10 cellular contexts compared by ENCODE assay signal in the genomic region with DNA sequence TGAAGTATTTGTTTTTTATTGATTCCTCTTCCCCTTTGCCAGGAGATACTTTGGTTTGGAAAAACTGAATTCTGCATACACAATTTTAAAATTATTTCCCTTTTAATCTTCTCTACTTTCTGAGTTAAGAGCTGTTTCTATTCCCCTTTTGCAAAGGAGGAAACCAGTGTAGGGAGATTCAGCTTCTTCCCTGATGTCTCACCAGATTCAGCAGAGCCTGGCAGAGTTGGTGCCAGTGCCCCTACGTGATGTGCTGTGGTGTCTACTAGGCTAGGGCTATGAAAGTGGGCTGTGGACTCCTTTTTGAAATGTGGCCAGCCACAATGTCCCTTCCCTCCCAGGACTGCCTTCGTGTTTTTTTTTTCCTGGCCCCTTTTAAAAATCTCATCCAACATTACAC. TPM values are rescaled to one million over a fixed set of nuclear protein-coding genes. Genes with fewer than 3 reads are reported as not detected.
DNase-seq lines count a peak whose midpoint lies in the region; ATAC-seq and TF ChIP-seq lines count a peak whose summit lies in the region.
"Had no signal": no experiment of that assay in that cellular context is flagged by ENCODE, and none has a peak within 500 bp of the region (broad histone marks: within the 10 kb centered on the region; RNA-seq: fewer than 3 reads in every experiment).

No MANE protein-coding gene starts in this region.

- H4K8ac ChIP-seq in neuronal stem cell (ENCODE audit: low read depth, low read length), result no peak overlapping the region

- WGBS in neuronal stem cell (ENCODE audit: extremely low coverage in 2 of 2, insufficient read length in 2 of 2, insufficient replicate concordance in 1 of 2), 2 donors, result no CpG with 5 or more reads among the region's 2 CpGs

- H3K27me3 ChIP-seq in right atrium auricular region, result no peaks in the 10 kb centered on the region
- no peaks in the 10 kb centered on the region for H3K27me3 ChIP-seq in left ventricle myocardium inferior (ENCODE audit: low read depth)
- no peaks in the 10 kb centered on the region for H3K27me3 ChIP-seq in fibroblast of lung (ENCODE audit: control insufficient read depth, insufficient read depth, low read length)
- H3K27me3 ChIP-seq in neuronal stem cell (ENCODE audit: control insufficient read depth in 3 of 3, insufficient read depth in 3 of 3, low read depth in 1 of 3, low read length in 3 of 3), result no peaks in the 10 kb centered on the region

- no peak overlapping the region for H4K91ac ChIP-seq in neuronal stem cell (ENCODE audit: low read depth, low read length, poor library complexity)

- H3K79me1 ChIP-seq in neuronal stem cell (ENCODE audit: low read depth, low read length), result peaks cover 7% of the 10 kb centered on the region

- no peak overlapping the region for H3K4ac ChIP-seq in neuronal stem cell (ENCODE audit: low read length)

- H2AK5ac ChIP-seq in neuronal stem cell (ENCODE audit: low read depth, low read length), result no peak overlapping the region

- H3K4me1 ChIP-seq in right atrium auricular region, result peaks cover 0 to 56% of the 10 kb centered on the region in 2 donors
- H3K4me1 ChIP-seq in left ventricle myocardium inferior, result peaks cover 74% of the 10 kb centered on the region
- H3K4me1 ChIP-seq in fibroblast of lung (ENCODE audit: control insufficient read depth, extremely low read depth, insufficient read depth, low read length), result peaks cover 2% of the 10 kb centered on the region
- H3K4me1 ChIP-seq in neuronal stem cell (ENCODE audit: control insufficient read depth in 2 of 2, insufficient read depth in 1 of 2, low read depth in 1 of 2, low read length in 2 of 2), result peaks cover 2 to 17% of the 10 kb centered on the region in 2 donors

- no peaks in the 10 kb centered on the region for H4K20me1 ChIP-seq in fibroblast of lung (ENCODE audit: control insufficient read depth, extremely low read depth, insufficient read depth, low read length)

- H3K4me2 ChIP-seq in fibroblast of lung (ENCODE audit: extremely low read depth, insufficient read depth, low read length) (peak overlapping the region; percentile 26), neuronal stem cell (ENCODE audit: insufficient read depth, low read length, poor library complexity, severe bottlenecking) (no peak overlapping the region)

- no peaks in the 10 kb centered on the region for H3K9me3 ChIP-seq in right atrium auricular region
- no peaks in the 10 kb centered on the region for H3K9me3 ChIP-seq in left ventricle myocardium inferior (replicated peaks)
- H3K9me3 ChIP-seq in fibroblast of lung (ENCODE audit: control insufficient read depth, insufficient read depth, low read depth, low read length), result no peaks in the 10 kb centered on the region
- no peaks in the 10 kb centered on the region for H3K9me3 ChIP-seq in neuronal stem cell (replicated peaks in 1 of 2; ENCODE audit: control insufficient read depth in 2 of 2, insufficient read depth in 1 of 2, low read depth in 1 of 2, low read length in 2 of 2)

- TF ChIP-seq CTCF in right atrium auricular region (IDR thresholded peaks at IDR 0.05) (no peak), left ventricle myocardium inferior (IDR thresholded peaks at IDR 0.05; ENCODE audit: borderline replicate concordance) (no peak), fibroblast of lung (conservative IDR thresholded peaks at IDR 0.05 in 1 of 2, IDR thresholded peaks at IDR 0.05 in 1 of 2; ENCODE audit: low read depth in 1 of 2, low read length in 2 of 2) (no peak)

- no peak overlapping the region for H2BK120ac ChIP-seq in neuronal stem cell (ENCODE audit: low read depth, low read length)

- no peak overlapping the region for H2BK12ac ChIP-seq in neuronal stem cell (ENCODE audit: low read length)

- H3K14ac ChIP-seq in neuronal stem cell (ENCODE audit: low read length), result no peak overlapping the region

- no peak overlapping the region for H2BK15ac ChIP-seq in neuronal stem cell (ENCODE audit: low read length)

- H3K27ac ChIP-seq in right atrium auricular region (peak overlapping the region; percentile 65 to 80), left ventricle myocardium inferior (replicated peaks) (no peak overlapping the region), fibroblast of lung (ENCODE audit: insufficient read depth, low read length) (no peak overlapping the region), neuronal stem cell (replicated peaks; ENCODE audit: low read length) (no peak overlapping the region)

- no peak for ATAC-seq in HG03196 (IDR thresholded peaks at IDR 0.05; ENCODE audit: unreplicated experiment)
- ATAC-seq: esophagus mucosa had no signal

- H3K36me3 ChIP-seq in right atrium auricular region (peaks cover 4% of the 10 kb centered on the region), left ventricle myocardium inferior (peaks cover 8% of the 10 kb centered on the region), fibroblast of lung (ENCODE audit: control insufficient read depth, insufficient read depth, low read length) (no peaks in the 10 kb centered on the region), neuronal stem cell (replicated peaks in 1 of 2; ENCODE audit: control insufficient read depth in 2 of 2, insufficient read depth in 2 of 2, low read length in 2 of 2) (peaks cover 0 to 64% of the 10 kb centered on the region in 2 donors)

- intact Hi-C loops in left ventricle myocardium inferior (cut with micrococcal nuclease), result no loop called here

- no peak overlapping the region for H3K18ac ChIP-seq in neuronal stem cell (ENCODE audit: low read length)

- peaks cover 65% of the 10 kb centered on the region for H3K79me2 ChIP-seq in fibroblast of lung (ENCODE audit: control insufficient read depth, insufficient read depth, low read length)

- no peak overlapping the region for H3K23ac ChIP-seq in neuronal stem cell (ENCODE audit: low read depth, low read length, poor library complexity)

- H2AFZ ChIP-seq in fibroblast of lung (ENCODE audit: low read length) (no peak overlapping the region), neuronal stem cell (ENCODE audit: low read length) (no peak overlapping the region)

- no peak overlapping the region for H2BK5ac ChIP-seq in neuronal stem cell (ENCODE audit: low read length)

- H3K4me3 ChIP-seq in right atrium auricular region (no peak overlapping the region), left ventricle myocardium inferior (no peak overlapping the region), fibroblast of lung (replicated peaks in 1 of 4; ENCODE audit: control extremely low read depth in 1 of 4, insufficient read depth in 1 of 4, low read depth in 3 of 4, low read length in 4 of 4) (no peak overlapping the region), neuronal stem cell (ENCODE audit: low read length in 2 of 2) (no peak overlapping the region)

- DNase-seq in right atrium auricular region (ENCODE audit: low spot score) (no peak), left ventricle myocardium inferior (no peak), RKO (ENCODE audit: low spot score) (peak; percentile 25), fibroblast of lung (ENCODE audit: low read depth in 2 of 2) (no peak), neuronal stem cell (ENCODE audit: low spot score) (no peak), NCI-H1105 treated with DMSO at 0.1 percent for 48 hours (lab: John Stamatoyannopoulos, UW) (no peak)
- no peak for DNase-seq in stimulated activated CD4-positive, alpha-beta T cell treated with anti-CD3 and anti-CD28 coated beads, Interleukin-2, amount 100 ng/mL, for 24 hours
- DNase-seq: NCI-H1694 had no signal

- no peak overlapping the region for H3K9ac ChIP-seq in fibroblast of lung (ENCODE audit: insufficient read depth, low read length)
- no peak overlapping the region for H3K9ac ChIP-seq in neuronal stem cell (ENCODE audit: low read depth, low read length, poor library complexity)

RNA-seq across cellular contexts. Expression of a gene that starts 2.5 kb away (rescaled TPM):
- 10 to 100 TPM; 21.0 to 26.4 TPM for total RNA-seq in right atrium auricular region
- 16.4 TPM for total RNA-seq in left ventricle myocardium inferior
- 69.9 and 81.3 TPM in 2 replicates for total RNA-seq in fibroblast of lung
- polyA plus RNA-seq in fibroblast of lung, result 71.2 and 75.1 TPM in 2 replicates
- polyA plus RNA-seq in fibroblast of lung (2012), result 49.8 and 55.4 TPM in 2 replicates
- 66.0 and 69.3 TPM in 2 replicates for polyA minus RNA-seq in fibroblast of lung (ENCODE audit: low replicate concordance)
- 26.5 TPM for polyA plus RNA-seq in neuronal stem cell (2013, experiment 1 of 2)
- 28.5 TPM for polyA plus RNA-seq in neuronal stem cell (2013, experiment 2 of 2)

Comparison
In these comparisons a context has a peak if more than half of its experiments do, and no peak if none do; other contexts are left out.
1. H3K27ac ChIP-seq: peak in right atrium auricular region (2 of 2); none in left ventricle myocardium inferior (single experiment), fibroblast of lung (single experiment) and neuronal stem cell (single experiment).